Comparison of ENCODE assay signal across 11 cellular contexts in the genomic region with DNA sequence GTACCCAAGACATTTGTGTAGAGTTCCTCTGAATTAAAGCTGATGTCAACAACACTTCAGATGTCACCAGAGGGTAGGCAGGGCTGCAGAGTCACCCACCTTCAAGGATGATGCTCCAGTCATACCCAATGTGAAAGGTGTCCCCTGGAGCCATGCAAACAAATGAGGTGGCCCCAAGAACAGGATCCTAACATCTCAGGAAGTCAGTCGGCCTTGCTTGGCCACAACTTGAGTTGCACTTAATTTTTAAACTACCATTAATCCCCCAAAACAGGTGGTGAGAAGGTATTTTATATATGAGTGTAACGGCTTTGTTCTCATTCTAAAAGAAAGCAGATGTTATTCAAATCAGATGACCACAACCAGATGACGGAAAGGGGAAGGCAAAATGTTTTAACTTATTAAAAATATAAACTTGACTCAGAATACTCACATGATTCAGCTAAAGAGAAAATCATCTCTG. TPM values are rescaled to one million over a fixed set of nuclear protein-coding genes. Genes with fewer than 3 reads are reported as not detected.
DNase-seq lines count a peak whose midpoint lies in the region; ATAC-seq and TF ChIP-seq lines count a peak whose summit lies in the region.
"Had no signal": no experiment of that assay in that cellular context is flagged by ENCODE, and none has a peak within 500 bp of the region (broad histone marks: within the 10 kb centered on the region; RNA-seq: fewer than 3 reads in every experiment).

No MANE protein-coding gene starts in this region.

- H3K4me3 Mint-ChIP-seq in activated naive CD4-positive, alpha-beta T cell treated with anti-CD3 and anti-CD28 coated beads for 36 hours = peak overlapping the region; percentile 66
- H3K4me3 Mint-ChIP-seq in stimulated activated naive B cell treated with anti-CD40 and anti-IgM and Interleukin-4, amounts not matched to agents 10 μg/mL and 1 μg/mL and 100 μg/mL, for 72 hours = peak overlapping the region; percentile 15 to 46

- no peaks in the 10 kb centered on the region for H3K27me3 Mint-ChIP-seq in activated naive CD4-positive, alpha-beta T cell treated with anti-CD3 and anti-CD28 coated beads for 36 hours (ENCODE audit: low read depth)
- peaks cover 0 to 3% of the 10 kb centered on the region in 2 donors for H3K27me3 Mint-ChIP-seq in stimulated activated naive B cell treated with anti-CD40 and anti-IgM and Interleukin-4, amounts not matched to agents 10 μg/mL and 1 μg/mL and 100 μg/mL, for 72 hours

- CTCF ChIA-PET in activated naive CD4-positive, alpha-beta T cell treated with anti-CD3 and anti-CD28 coated beads for 36 hours (lab: Charles Lee) = interaction anchor here (0.6 to 2.2 kb wide), 4 partner anchors 14 to 74 kb away, joined by 3 to 7 read pairs (median 4); no protein-coding TSS in a partner anchor
- CTCF ChIA-PET in RWPE1 (lab: Yijun Ruan, JAX) = interaction anchor here (0.7 kb wide), 1 partner anchor 37 kb away, joined by 3 read pairs; no protein-coding TSS in a partner anchor

- intact Hi-C loops in activated naive CD4-positive, alpha-beta T cell treated with anti-CD3 and anti-CD28 coated beads for 36 hours (cut with micrococcal nuclease) = loop anchor here (1.0 to 5.0 kb wide), 2 partner anchors 31 to 1275 kb away; a partner anchor contains a TSS
- intact Hi-C loops in upper lobe of right lung (cut with DNase I) = no loop called here

- H3K9me3 Mint-ChIP-seq in activated naive CD4-positive, alpha-beta T cell treated with anti-CD3 and anti-CD28 coated beads for 36 hours = peaks cover 3% of the 10 kb centered on the region
- H3K9me3 Mint-ChIP-seq in stimulated activated naive B cell treated with anti-CD40 and anti-IgM and Interleukin-4, amounts not matched to agents 10 μg/mL and 1 μg/mL and 100 μg/mL, for 72 hours = peaks cover 3 to 4% of the 10 kb centered on the region in 2 donors

- TF ChIP-seq CTCF in RWPE1 (conservative IDR thresholded peaks at IDR 0.05; ENCODE audit: low read depth) (no peak), upper lobe of right lung (IDR thresholded peaks at IDR 0.05) (no peak)

- peak; percentile 56 for ATAC-seq in HG02885 (IDR thresholded peaks at IDR 0.05; ENCODE audit: poor library complexity, unreplicated experiment)
- peak; percentile 76 to 77 for ATAC-seq in stimulated activated naive B cell treated with anti-CD40 and anti-IgM and Interleukin-4, amounts not matched to agents 10 μg/mL and 1 μg/mL and 100 μg/mL, for 72 hours (replicated peaks)
- ATAC-seq in upper lobe of right lung = no peak
- ATAC-seq: left colon had no signal

- POLR2A ChIA-PET in RWPE1 (lab: Yijun Ruan, JAX; ENCODE audit: low non-redundant PET) = no interaction called here

- H3K4me1 Mint-ChIP-seq in activated naive CD4-positive, alpha-beta T cell treated with anti-CD3 and anti-CD28 coated beads for 36 hours (ENCODE audit: low read depth) = peaks cover 67% of the 10 kb centered on the region
- H3K4me1 Mint-ChIP-seq in stimulated activated naive B cell treated with anti-CD40 and anti-IgM and Interleukin-4, amounts not matched to agents 10 μg/mL and 1 μg/mL and 100 μg/mL, for 72 hours = peaks cover 57 to 94% of the 10 kb centered on the region in 2 donors

- no peak overlapping the region for H3K4me3 ChIP-seq in SJCRH30
- no peak overlapping the region for H3K4me3 ChIP-seq in upper lobe of right lung

- H3K36me3 Mint-ChIP-seq in activated naive CD4-positive, alpha-beta T cell treated with anti-CD3 and anti-CD28 coated beads for 36 hours (ENCODE audit: low read depth) = peaks cover 5% of the 10 kb centered on the region
- H3K36me3 Mint-ChIP-seq in stimulated activated naive B cell treated with anti-CD40 and anti-IgM and Interleukin-4, amounts not matched to agents 10 μg/mL and 1 μg/mL and 100 μg/mL, for 72 hours = peaks cover 3 to 6% of the 10 kb centered on the region in 2 donors

- H3K27me3 ChIP-seq in SJCRH30 (no peaks in the 10 kb centered on the region), upper lobe of right lung (no peaks in the 10 kb centered on the region)

- H3K36me3 ChIP-seq in SJCRH30 (no peaks in the 10 kb centered on the region), upper lobe of right lung (no peaks in the 10 kb centered on the region)

- H3K27ac Mint-ChIP-seq in activated naive CD4-positive, alpha-beta T cell treated with anti-CD3 and anti-CD28 coated beads for 36 hours = peak overlapping the region; percentile 96
- H3K27ac Mint-ChIP-seq in stimulated activated naive B cell treated with anti-CD40 and anti-IgM and Interleukin-4, amounts not matched to agents 10 μg/mL and 1 μg/mL and 100 μg/mL, for 72 hours = peak overlapping the region; percentile 100

- H3K9me3 ChIP-seq in SJCRH30 (replicated peaks) = no peaks in the 10 kb centered on the region
- no peaks in the 10 kb centered on the region for H3K9me3 ChIP-seq in upper lobe of right lung

- in situ Hi-C loops in G401 (cut with HindIII; ENCODE audit: low sequenced_read_pairs) = no loop called here

- DNase-seq in activated naive CD4-positive, alpha-beta T cell treated with anti-CD3 and anti-CD28 coated beads for 36 hours = peak; percentile 73
- no peak for DNase-seq in activated naive CD4-positive, alpha-beta T cell treated with anti-CD3 and anti-CD28 coated beads, Interleukin-2, amount 50 U/mL, for 16 hours
- DNase-seq in SJCRH30 (peak; percentile 11 to 64), RWPE1 (ENCODE audit: low spot score) (no peak), G401 (ENCODE audit: low spot score) (no peak), upper lobe of right lung (no peak)
- DNase-seq in stimulated activated naive B cell treated with anti-CD40 and anti-IgM and Interleukin-4, amounts not matched to agents 10 μg/mL and 1 μg/mL and 100 μg/mL, for 72 hours = peak; percentile 83
- DNase-seq: AML-193, amniotic stem cell, left colon had no signal

- H3K4me1 ChIP-seq in SJCRH30 (peaks cover 27% of the 10 kb centered on the region), upper lobe of right lung (peaks cover 30% of the 10 kb centered on the region)

- H3K27ac ChIP-seq in SJCRH30 (peak overlapping the region; percentile 72), RWPE1 (no peak overlapping the region), upper lobe of right lung (no peak overlapping the region)

RNA-seq across cellular contexts. Expression of a gene that starts 21.1 kb away (rescaled TPM):
- 100 to 1,000 TPM; 200 to 208 TPM for total RNA-seq in activated naive CD4-positive, alpha-beta T cell treated with anti-CD3 and anti-CD28 coated beads for 36 hours
- total RNA-seq in SJCRH30 (2014; rRNA removed; shearing (Covaris generic)) = 2.3 TPM in 2 replicates
- 0.06 TPM in 1 of 2 replicates, not detected in the other for total RNA-seq in G401 (2014; rRNA removed; shearing (Covaris generic))
- total RNA-seq in upper lobe of right lung = 101 TPM

RNA-seq across cellular contexts. Expression of a gene that starts 40.4 kb away (rescaled TPM):
- total RNA-seq in activated naive CD4-positive, alpha-beta T cell treated with anti-CD3 and anti-CD28 coated beads for 36 hours = 10 to 100 TPM; 72.2 to 75.8 TPM
- 0.81 and 0.89 TPM in 2 replicates for total RNA-seq in SJCRH30 (2014; rRNA removed; shearing (Covaris generic))
- total RNA-seq in G401 (2014; rRNA removed; shearing (Covaris generic)) = 18.6 and 26.5 TPM in 2 replicates
- total RNA-seq in upper lobe of right lung = 12.4 TPM

Comparison
In these comparisons a context has a peak if more than half of its experiments do, and no peak if none do; other contexts are left out.
1. DNase-seq: peak in activated naive CD4-positive, alpha-beta T cell treated with anti-CD3 and anti-CD28 coated beads for 36 hours (single experiment), SJCRH30 (2 of 2) and stimulated activated naive B cell treated with anti-CD40 and anti-IgM and Interleukin-4, amounts not matched to agents 10 μg/mL and 1 μg/mL and 100 μg/mL, for 72 hours (single experiment); none in activated naive CD4-positive, alpha-beta T cell treated with anti-CD3 and anti-CD28 coated beads, Interleukin-2, amount 50 U/mL, for 16 hours (single experiment), RWPE1 (single experiment), G401 (single experiment) and upper lobe of right lung (single experiment).
2. RNA of a gene that starts 21.1 kb away (total RNA-seq): 200 to 208 TPM in activated naive CD4-positive, alpha-beta T cell treated with anti-CD3 and anti-CD28 coated beads for 36 hours and 101 TPM in upper lobe of right lung (single experiment); 2.3 TPM in SJCRH30 and 0.06 TPM in G401; every median in the first group is over 10 times any median in the second.